1 cellular context compared by ENCODE assay signal in genomic region chr22:26168199-26168915, GRCh38.
TF ChIP-seq lines count a peak whose summit lies in the region.

No MANE protein-coding gene starts in this region.

TF ChIP-seq in SK-N-SH treated with all-trans-retinoic acid at 6 μM for 48 hours, 23 proteins besides CTCF, POLR2A, EP300 and RAD21 (continued from another document):
- TF ChIP-seq, protein P1, sequence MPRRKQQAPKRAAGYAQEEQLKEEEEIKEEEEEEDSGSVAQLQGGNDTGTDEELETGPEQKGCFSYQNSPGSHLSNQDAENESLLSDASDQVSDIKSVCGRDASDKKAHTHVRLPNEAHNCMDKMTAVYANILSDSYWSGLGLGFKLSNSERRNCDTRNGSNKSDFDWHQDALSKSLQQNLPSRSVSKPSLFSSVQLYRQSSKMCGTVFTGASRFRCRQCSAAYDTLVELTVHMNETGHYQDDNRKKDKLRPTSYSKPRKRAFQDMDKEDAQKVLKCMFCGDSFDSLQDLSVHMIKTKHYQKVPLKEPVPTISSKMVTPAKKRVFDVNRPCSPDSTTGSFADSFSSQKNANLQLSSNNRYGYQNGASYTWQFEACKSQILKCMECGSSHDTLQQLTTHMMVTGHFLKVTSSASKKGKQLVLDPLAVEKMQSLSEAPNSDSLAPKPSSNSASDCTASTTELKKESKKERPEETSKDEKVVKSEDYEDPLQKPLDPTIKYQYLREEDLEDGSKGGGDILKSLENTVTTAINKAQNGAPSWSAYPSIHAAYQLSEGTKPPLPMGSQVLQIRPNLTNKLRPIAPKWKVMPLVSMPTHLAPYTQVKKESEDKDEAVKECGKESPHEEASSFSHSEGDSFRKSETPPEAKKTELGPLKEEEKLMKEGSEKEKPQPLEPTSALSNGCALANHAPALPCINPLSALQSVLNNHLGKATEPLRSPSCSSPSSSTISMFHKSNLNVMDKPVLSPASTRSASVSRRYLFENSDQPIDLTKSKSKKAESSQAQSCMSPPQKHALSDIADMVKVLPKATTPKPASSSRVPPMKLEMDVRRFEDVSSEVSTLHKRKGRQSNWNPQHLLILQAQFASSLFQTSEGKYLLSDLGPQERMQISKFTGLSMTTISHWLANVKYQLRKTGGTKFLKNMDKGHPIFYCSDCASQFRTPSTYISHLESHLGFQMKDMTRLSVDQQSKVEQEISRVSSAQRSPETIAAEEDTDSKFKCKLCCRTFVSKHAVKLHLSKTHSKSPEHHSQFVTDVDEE (CRISPR knock-in tag; IDR thresholded peaks at IDR 0.05): no peak
